Comparison of ENCODE assay signal across 2 cellular contexts in the genomic region with DNA sequence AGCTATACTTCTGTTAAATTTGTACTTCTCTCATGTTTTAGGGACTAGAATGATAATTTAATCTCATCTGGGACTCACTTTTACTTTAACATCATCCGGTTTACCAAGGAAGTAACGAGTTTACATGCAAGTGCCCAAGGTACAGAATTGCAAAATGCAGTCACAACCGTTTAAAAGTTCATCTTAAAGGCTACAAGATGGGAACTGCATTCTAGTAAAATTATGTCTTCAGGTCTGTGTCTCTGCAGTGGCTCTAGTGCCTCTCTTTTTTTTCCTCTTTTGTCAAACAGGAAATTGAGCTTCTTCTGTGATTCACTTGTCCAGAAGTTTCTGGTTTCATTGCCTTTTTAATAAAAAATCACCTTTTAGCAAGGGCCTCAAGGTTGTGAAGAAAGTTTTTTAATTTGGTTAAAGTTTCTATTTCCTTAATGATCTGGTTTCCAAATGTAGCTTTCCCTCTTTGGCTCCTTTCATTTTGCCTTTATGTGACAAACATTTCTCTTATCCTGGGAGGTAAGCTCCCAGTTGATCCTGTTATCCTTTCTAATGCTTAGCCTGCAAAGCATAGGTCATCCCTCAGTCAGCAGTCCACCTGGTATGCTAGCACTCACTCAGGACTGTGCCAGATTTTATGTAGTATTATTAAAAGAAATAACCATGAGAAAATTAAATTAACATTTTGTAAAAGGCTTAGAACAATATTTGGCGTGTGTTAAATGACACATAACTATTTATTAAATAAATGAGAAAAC.
TF ChIP-seq lines count a peak whose summit lies in the region.

No MANE protein-coding gene starts in this region.

TF ChIP-seq in GM23338, 12 proteins besides CTCF, POLR2A, EP300 and RAD21:
- TF ChIP-seq, protein P1, sequence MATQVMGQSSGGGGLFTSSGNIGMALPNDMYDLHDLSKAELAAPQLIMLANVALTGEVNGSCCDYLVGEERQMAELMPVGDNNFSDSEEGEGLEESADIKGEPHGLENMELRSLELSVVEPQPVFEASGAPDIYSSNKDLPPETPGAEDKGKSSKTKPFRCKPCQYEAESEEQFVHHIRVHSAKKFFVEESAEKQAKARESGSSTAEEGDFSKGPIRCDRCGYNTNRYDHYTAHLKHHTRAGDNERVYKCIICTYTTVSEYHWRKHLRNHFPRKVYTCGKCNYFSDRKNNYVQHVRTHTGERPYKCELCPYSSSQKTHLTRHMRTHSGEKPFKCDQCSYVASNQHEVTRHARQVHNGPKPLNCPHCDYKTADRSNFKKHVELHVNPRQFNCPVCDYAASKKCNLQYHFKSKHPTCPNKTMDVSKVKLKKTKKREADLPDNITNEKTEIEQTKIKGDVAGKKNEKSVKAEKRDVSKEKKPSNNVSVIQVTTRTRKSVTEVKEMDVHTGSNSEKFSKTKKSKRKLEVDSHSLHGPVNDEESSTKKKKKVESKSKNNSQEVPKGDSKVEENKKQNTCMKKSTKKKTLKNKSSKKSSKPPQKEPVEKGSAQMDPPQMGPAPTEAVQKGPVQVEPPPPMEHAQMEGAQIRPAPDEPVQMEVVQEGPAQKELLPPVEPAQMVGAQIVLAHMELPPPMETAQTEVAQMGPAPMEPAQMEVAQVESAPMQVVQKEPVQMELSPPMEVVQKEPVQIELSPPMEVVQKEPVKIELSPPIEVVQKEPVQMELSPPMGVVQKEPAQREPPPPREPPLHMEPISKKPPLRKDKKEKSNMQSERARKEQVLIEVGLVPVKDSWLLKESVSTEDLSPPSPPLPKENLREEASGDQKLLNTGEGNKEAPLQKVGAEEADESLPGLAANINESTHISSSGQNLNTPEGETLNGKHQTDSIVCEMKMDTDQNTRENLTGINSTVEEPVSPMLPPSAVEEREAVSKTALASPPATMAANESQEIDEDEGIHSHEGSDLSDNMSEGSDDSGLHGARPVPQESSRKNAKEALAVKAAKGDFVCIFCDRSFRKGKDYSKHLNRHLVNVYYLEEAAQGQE (IDR thresholded peaks at IDR 0.05; ENCODE audit: unreplicated experiment), result no peak
- TF ChIP-seq ZNF462 (CRISPR knock-in tag; IDR thresholded peaks at IDR 0.05), result no peak
- no peak for TF ChIP-seq CREB1 (CRISPR knock-in tag; IDR thresholded peaks at IDR 0.05; ENCODE audit: low read depth)
- no peak for TF ChIP-seq JUNB (IDR thresholded peaks at IDR 0.05; ENCODE audit: unreplicated experiment)
- TF ChIP-seq ZNF114 (CRISPR knock-in tag; IDR thresholded peaks at IDR 0.05), result no peak
- TF ChIP-seq POLR2AphosphoS5 (IDR thresholded peaks at IDR 0.05; ENCODE audit: low read depth), result no peak
- TF ChIP-seq EZH2phosphoT487 (IDR thresholded peaks at IDR 0.05; ENCODE audit: unreplicated experiment), result no peak
- TF ChIP-seq NANOG (IDR thresholded peaks at IDR 0.05; ENCODE audit: borderline replicate concordance), result no peak
- no peak for TF ChIP-seq EZH2 (IDR thresholded peaks at IDR 0.05; ENCODE audit: low read depth, unreplicated experiment)

TF ChIP-seq in endothelial cell of umbilical vein, 7 proteins besides CTCF, POLR2A, EP300 and RAD21:
- TF ChIP-seq MAX (IDR thresholded peaks at IDR 0.05; ENCODE audit: insufficient read depth, insufficient read length), result no peak
- TF ChIP-seq FOS (IDR thresholded peaks at IDR 0.05; ENCODE audit: borderline replicate concordance, insufficient read depth, low read length), result no peak
- no peak for TF ChIP-seq GATA2 (IDR thresholded peaks at IDR 0.05; ENCODE audit: insufficient read depth, insufficient read length, low read depth, low read length)
- no peak for TF ChIP-seq MYC (IDR thresholded peaks at IDR 0.05; ENCODE audit: low read depth, low read length)
- TF ChIP-seq JUN (IDR thresholded peaks at IDR 0.05; ENCODE audit: borderline replicate concordance, insufficient read depth, insufficient read length, low read depth), result no peak
- TF ChIP-seq POLR2AphosphoS5 (IDR thresholded peaks at IDR 0.05; ENCODE audit: insufficient read depth, low read depth, low read length), result no peak
- no peak for TF ChIP-seq EZH2 (IDR thresholded peaks at IDR 0.05; ENCODE audit: borderline replicate concordance, low read depth, low read length, severe bottlenecking)
